Comparison of ENCODE assay signal across 8 cellular contexts in genomic region chr10:84138478-84139125, GRCh38. TPM values are rescaled to one million over a fixed set of nuclear protein-coding genes. Genes with fewer than 3 reads are reported as not detected.
DNase-seq lines count a peak whose midpoint lies in the region; ATAC-seq and TF ChIP-seq lines count a peak whose summit lies in the region.

No MANE protein-coding gene starts in this region.

- peaks cover 16 to 44% (median 26%) of the 10 kb centered on the region in 6 donors for H3K4me1 ChIP-seq in spleen

- TF ChIP-seq CTCF in spleen (IDR thresholded peaks at IDR 0.05 in 8 of 11, conservative IDR thresholded peaks at IDR 0.05 in 3 of 11): no peak

- TF ChIP-seq POLR2A in spleen (IDR thresholded peaks at IDR 0.05): no peak

- intact Hi-C loops in left cardiac atrium (cut with DNase I): no loop called here
- intact Hi-C loops in spleen (cut with DNase I; ENCODE audit: low total_unique reads): no loop called here

- no peaks in the 10 kb centered on the region for H3K27me3 ChIP-seq in spleen (replicated peaks in 1 of 7)

- DNase-seq in NCI-H774 (lab: John Stamatoyannopoulos, UW) (peak; percentile 15), left cardiac atrium (peak; percentile 27), spleen (peak; percentile 87), kidney tubule cell (ENCODE audit: low spot score) (no peak), cerebellar cortex (ENCODE audit: low spot score) (no peak)
- peak; percentile 86 for DNase-seq in activated effector memory CD4-positive, alpha-beta T cell treated with anti-CD3 and anti-CD28 coated beads, Interleukin-2, amount 50 U/mL, for 16 hours

- ATAC-seq in GM19395 (IDR thresholded peaks at IDR 0.05; ENCODE audit: unreplicated experiment) (peak; percentile 3), left cardiac atrium (peak in 1 of 2 donors; percentile 5), GM19023 (IDR thresholded peaks at IDR 0.05; ENCODE audit: unreplicated experiment) (no peak)

- 69 to 78% (median 72%) methylated on average over 20 of the region's 20 CpGs for WGBS in spleen, 5 donors

- H3K9me3 ChIP-seq in spleen: no peaks in the 10 kb centered on the region

- H3K36me3 ChIP-seq in spleen: peaks cover under 1 to 24% (median 13%) of the 10 kb centered on the region in 6 donors

- H3K4me3 ChIP-seq in spleen: peak overlapping the region; percentile 19 to 96 (median 83)

- H3K27ac ChIP-seq in spleen: peak overlapping the region; percentile 95 to 100 (median 98)

RNA-seq across cellular contexts. Expression of gene GHITM, which starts 0.7 kb away (rescaled TPM):
- 100 to 1,000 TPM; 259 to 306 TPM for total RNA-seq in left cardiac atrium
- 100 to 1,000 TPM in 5 of 7 donors, 10 to 100 TPM in 2; 95.0 to 152 (median 103) TPM for total RNA-seq in spleen
- polyA plus RNA-seq in spleen: 100 to 1,000 TPM in 1 of 3 donors, 10 to 100 TPM in 2; 69.2 to 117 (median 99.9) TPM

RNA-seq across cellular contexts. Expression of gene GPR15LG, which starts 35.0 kb away (rescaled TPM):
- not detected for total RNA-seq in left cardiac atrium
- not detected for total RNA-seq in spleen
- polyA plus RNA-seq in spleen: under 1 TPM in 1 of 3 donors, not detected in 2; 0.16 TPM

RNA-seq across cellular contexts. Expression of gene CDHR1, which starts 55.7 kb away (rescaled TPM):
- total RNA-seq in left cardiac atrium: 1 to 10 TPM in 1 of 2 donors, under 1 TPM in 1; 0.68 to 1.2 TPM
- total RNA-seq in spleen: 10 to 100 TPM in 1 of 7 donors, 1 to 10 TPM in 6; 2.5 to 10.6 (median 7.3) TPM
- 1 to 10 TPM in 2 of 3 donors, under 1 TPM in 1; 0.53 to 2.2 (median 2.1) TPM for polyA plus RNA-seq in spleen

Comparison
In these comparisons a context has a peak if more than half of its experiments do, and no peak if none do; other contexts are left out.
1. DNase-seq: peak in NCI-H774 (single experiment), activated effector memory CD4-positive, alpha-beta T cell treated with anti-CD3 and anti-CD28 coated beads, Interleukin-2, amount 50 U/mL, for 16 hours (single experiment), left cardiac atrium (single experiment) and spleen (single experiment); none in kidney tubule cell (single experiment) and cerebellar cortex (single experiment).